ENCODE assay signal across 10 cellular contexts in the genomic region with DNA sequence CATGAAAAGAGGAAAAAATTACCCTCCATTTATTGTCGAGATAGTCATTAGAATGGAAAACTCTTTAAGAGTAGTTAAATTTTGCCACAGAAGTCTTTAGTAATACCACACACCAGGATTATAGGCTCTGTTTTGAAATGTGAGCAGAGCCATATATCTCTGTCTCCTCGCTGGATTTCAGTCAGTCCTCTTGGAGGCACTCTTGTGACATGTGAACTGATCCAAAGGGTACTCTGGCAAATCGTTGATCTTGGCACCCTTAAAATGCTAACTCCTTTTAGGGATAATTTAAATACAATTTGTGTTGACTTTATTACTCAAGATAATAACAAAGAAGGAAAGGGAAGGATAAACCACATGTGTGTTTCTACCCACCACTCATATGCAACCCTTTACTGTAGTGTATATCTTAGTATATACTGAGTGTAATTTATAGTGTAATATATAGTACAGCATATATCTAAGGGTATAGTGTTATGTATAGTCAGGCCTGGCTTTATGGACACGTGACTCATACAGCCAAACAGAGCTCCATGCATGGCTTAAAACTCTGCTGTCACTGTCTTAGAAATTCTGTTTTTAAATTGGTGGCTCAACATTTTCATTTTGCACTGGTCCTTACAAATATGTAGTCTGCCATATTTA. TPM values are rescaled to one million over a fixed set of nuclear protein-coding genes. Genes with fewer than 3 reads are reported as not detected.
DNase-seq lines count a peak whose midpoint lies in the region; ATAC-seq and TF ChIP-seq lines count a peak whose summit lies in the region.
"Had no signal": no experiment of that assay in that cellular context is flagged by ENCODE, and none has a peak within 500 bp of the region (broad histone marks: within the 10 kb centered on the region; RNA-seq: fewer than 3 reads in every experiment).

No MANE protein-coding gene starts in this region.

- peaks cover 6% of the 10 kb centered on the region for H3K36me3 Mint-ChIP-seq in activated T-cell treated with anti-CD3 and anti-CD28 coated beads, Interleukin-2, amount 50 U/mL, for 4 hours (ENCODE audit: insufficient read depth)

- H3K4me3 ChIP-seq in DND-41 (ENCODE audit: low read depth in 1 of 2, low read length in 2 of 2) (no peak overlapping the region), body of pancreas (no peak overlapping the region), left lung (no peak overlapping the region)

- no peaks in the 10 kb centered on the region for H3K79me2 ChIP-seq in DND-41 (ENCODE audit: insufficient read depth, low read length)

- H3K27me3 ChIP-seq in DND-41 (ENCODE audit: insufficient read depth, low read length, poor library complexity) (no peaks in the 10 kb centered on the region), body of pancreas (no peaks in the 10 kb centered on the region), left lung (no peaks in the 10 kb centered on the region)

- no peak overlapping the region for H2AFZ ChIP-seq in DND-41 (ENCODE audit: low read depth, low read length)

- 18 to 21% methylated on average over 4 of the region's 4 CpGs for WGBS in body of pancreas, 2 donors

- no peak overlapping the region for H3K4me2 ChIP-seq in DND-41 (ENCODE audit: insufficient read depth, low read length)

- TF ChIP-seq POLR2A in body of pancreas (IDR thresholded peaks at IDR 0.05) = no peak

- H3K9ac ChIP-seq in DND-41 (ENCODE audit: low read depth, low read length) = no peak overlapping the region

- H3K27me3 Mint-ChIP-seq in activated T-cell treated with anti-CD3 and anti-CD28 coated beads, Interleukin-2, amount 50 U/mL, for 4 hours (ENCODE audit: low read depth) = peaks cover 29% of the 10 kb centered on the region

- H3K9me3 ChIP-seq in DND-41 (ENCODE audit: insufficient read depth, low read length, severe bottlenecking) (no peaks in the 10 kb centered on the region), body of pancreas (no peaks in the 10 kb centered on the region), left lung (peaks cover 0 to 10% of the 10 kb centered on the region in 2 donors)

- TF ChIP-seq CTCF in DND-41 (IDR thresholded peaks at IDR 0.05; ENCODE audit: borderline replicate concordance, extremely low read depth, low read length, poor library complexity, severe bottlenecking) (peak; percentile 28), body of pancreas (IDR thresholded peaks at IDR 0.05) (peak in 5 of 7 experiments; percentile 27 to 42 (median 40)), left lung (IDR thresholded peaks at IDR 0.05) (no peak)

- no peaks in the 10 kb centered on the region for H4K20me1 ChIP-seq in DND-41 (ENCODE audit: insufficient read depth, low read length)

- H3K4me1 ChIP-seq in DND-41 (ENCODE audit: insufficient read depth, low read length) (no peaks in the 10 kb centered on the region), body of pancreas (no peaks in the 10 kb centered on the region), left lung (no peaks in the 10 kb centered on the region)

- no peaks in the 10 kb centered on the region for H3K4me1 Mint-ChIP-seq in activated T-cell treated with anti-CD3 and anti-CD28 coated beads, Interleukin-2, amount 50 U/mL, for 4 hours (ENCODE audit: low read depth)

- H3K27ac ChIP-seq in DND-41 (ENCODE audit: low read length) (no peak overlapping the region), body of pancreas (no peak overlapping the region), left lung (no peak overlapping the region)

- no peak overlapping the region for H3K4me3 Mint-ChIP-seq in activated T-cell treated with anti-CD3 and anti-CD28 coated beads, Interleukin-2, amount 50 U/mL, for 4 hours
- H3K4me3 Mint-ChIP-seq: activated naive CD8-positive, alpha-beta T cell treated with anti-CD3 and anti-CD28 coated beads, Interleukin-2, amount 10 ng/mL, durations not matched to agents 7 days and 5 days had no signal

- H3K36me3 ChIP-seq in DND-41 (ENCODE audit: insufficient read depth, low read length) (no peaks in the 10 kb centered on the region), body of pancreas (replicated peaks in 1 of 2; ENCODE audit: insufficient read depth in 1 of 2, low read depth in 2 of 2) (no peaks in the 10 kb centered on the region), left lung (no peaks in the 10 kb centered on the region)

- no peak for DNase-seq in DND-41
- peak; percentile 39 for DNase-seq in NCI-H146 (lab: John Stamatoyannopoulos, UW)
- DNase-seq in body of pancreas = peak; percentile 18 to 40 (median 25)
- no peak for DNase-seq in left lung
- no peak for DNase-seq in activated T-cell treated with anti-CD3 and anti-CD28 coated beads, Interleukin-2, amount 50 U/mL, for 4 hours
- no peak for DNase-seq in NCI-H2171 (lab: John Stamatoyannopoulos, UW)
- DNase-seq: activated naive CD8-positive, alpha-beta T cell treated with anti-CD3 and anti-CD28 coated beads, Interleukin-2, amount 10 ng/mL, durations not matched to agents 7 days and 5 days; substantia nigra had no signal

- ATAC-seq in DND-41 (ENCODE audit: insufficient read depth, low read depth) (no peak), body of pancreas (peak; percentile 66), left lung (peak; percentile 53), HG02938 (IDR thresholded peaks at IDR 0.05; ENCODE audit: unreplicated experiment) (no peak), HG02623 (IDR thresholded peaks at IDR 0.05; ENCODE audit: unreplicated experiment) (no peak)
- no peak for ATAC-seq in activated T-cell treated with anti-CD3 and anti-CD28 coated beads, Interleukin-2, amount 50 U/mL, for 4 hours

- H3K9me3 Mint-ChIP-seq in activated T-cell treated with anti-CD3 and anti-CD28 coated beads, Interleukin-2, amount 50 U/mL, for 4 hours = peaks cover 15% of the 10 kb centered on the region

- intact Hi-C loops in body of pancreas (cut with DNase I) (no loop called here), left lung (cut with DNase I) (no loop called here)

RNA-seq across cellular contexts. Expression of gene KPNA4, which starts 12.3 kb away (rescaled TPM):
- total RNA-seq in body of pancreas = 10 to 100 TPM in 1 of 2 donors, 1 to 10 TPM in 1; 9.6 to 14.3 TPM
- 10 to 100 TPM; 50.9 to 56.8 TPM for total RNA-seq in left lung
- 100 to 1,000 TPM in 1 of 3 donors, 10 to 100 TPM in 2; 98.1 to 102 (median 99.4) TPM for total RNA-seq in activated T-cell treated with anti-CD3 and anti-CD28 coated beads, Interleukin-2, amount 50 U/mL, for 4 hours

Comparison
In these comparisons a context has a peak if more than half of its experiments do, and no peak if none do; other contexts are left out.
1. ATAC-seq: peak in body of pancreas (single experiment) and left lung (single experiment); none in DND-41 (single experiment), activated T-cell treated with anti-CD3 and anti-CD28 coated beads, Interleukin-2, amount 50 U/mL, for 4 hours (0 of 2), HG02938 (single experiment) and HG02623 (single experiment).
2. DNase-seq: peak in NCI-H146 (single experiment) and body of pancreas (4 of 4); none in DND-41 (single experiment), left lung (0 of 2), activated T-cell treated with anti-CD3 and anti-CD28 coated beads, Interleukin-2, amount 50 U/mL, for 4 hours (single experiment) and NCI-H2171 (single experiment).
3. CTCF ChIP-seq: peak in DND-41 (single experiment) and body of pancreas (5 of 7); none in left lung (0 of 2).